Comparison of ENCODE assay signal across 26 cellular contexts in the genomic region with DNA sequence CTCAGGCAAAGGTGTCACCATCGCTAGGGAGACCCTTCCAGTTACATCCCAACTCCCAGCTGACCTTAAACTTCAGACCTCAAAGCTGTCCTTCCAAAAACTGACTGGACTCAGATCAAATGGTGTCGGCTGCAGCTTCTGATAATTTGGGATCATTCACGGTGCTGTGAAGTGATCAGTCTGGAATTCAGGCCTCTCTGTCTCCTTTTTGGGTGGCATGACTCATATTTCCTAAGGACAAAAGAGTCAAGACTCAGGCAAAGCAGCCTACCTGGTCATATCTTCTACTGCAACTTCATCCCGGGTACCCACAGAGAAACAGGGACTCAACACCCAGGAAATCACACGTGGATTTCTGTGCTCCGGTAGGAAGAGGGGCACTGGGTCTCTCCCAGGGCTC.
DNase-seq lines count a peak whose midpoint lies in the region; ATAC-seq and TF ChIP-seq lines count a peak whose summit lies in the region.
"Had no signal": no experiment of that assay in that cellular context is flagged by ENCODE, and none has a peak within 500 bp of the region (broad histone marks: within the 10 kb centered on the region; RNA-seq: fewer than 3 reads in every experiment).

No MANE protein-coding gene starts in this region.

- H3K4me3 ChIP-seq in vagina (no peak overlapping the region), prostate gland (no peak overlapping the region)
- H3K4me3 ChIP-seq: GM12878, SJSA1 had no signal

- TF ChIP-seq CTCF in foreskin keratinocyte (conservative IDR thresholded peaks at IDR 0.05) = no peak
- TF ChIP-seq CTCF in vagina (IDR thresholded peaks at IDR 0.05) = no peak
- TF ChIP-seq CTCF in prostate gland (IDR thresholded peaks at IDR 0.05) = no peak

- TF ChIP-seq POLR2A in vagina (IDR thresholded peaks at IDR 0.05) (no peak), prostate gland (IDR thresholded peaks at IDR 0.05) (no peak)

- ATAC-seq in foreskin keratinocyte = peak; percentile 60
- ATAC-seq: GM12878, Panc1, Right ventricle myocardium inferior had no signal

- H3K27ac ChIP-seq in foreskin keratinocyte (no peak overlapping the region), vagina (no peak overlapping the region), prostate gland (no peak overlapping the region), caudate nucleus (ENCODE audit: low read depth, low read length) (no peak overlapping the region)
- H3K27ac ChIP-seq: C4-2B, HL-60, SJSA1 had no signal

- no peaks in the 10 kb centered on the region for H3K9me3 ChIP-seq in vagina
- H3K9me3 ChIP-seq in prostate gland = no peaks in the 10 kb centered on the region
- H3K9me3 ChIP-seq: SJSA1 had no signal

- H3K4me1 ChIP-seq in foreskin keratinocyte (peaks cover 17% of the 10 kb centered on the region), vagina (no peaks in the 10 kb centered on the region), prostate gland (replicated peaks) (no peaks in the 10 kb centered on the region)
- H3K4me1 ChIP-seq: SJSA1 had no signal

- H3K27me3 ChIP-seq in foreskin keratinocyte = peaks cover 17% of the 10 kb centered on the region
- H3K27me3 ChIP-seq in vagina = no peaks in the 10 kb centered on the region
- H3K27me3 ChIP-seq in prostate gland (replicated peaks; ENCODE audit: insufficient read depth) = no peaks in the 10 kb centered on the region
- H3K27me3 ChIP-seq: SJSA1 had no signal

- intact Hi-C loops in vagina (cut with DNase I) (no loop called here), prostate gland (cut with DNase I) (no loop called here)

- WGBS in prostate gland = 74% methylated on average over 6 of the region's 6 CpGs

- DNase-seq in ELR (ENCODE audit: low read depth) (peak; percentile 43), RPMI7951 (ENCODE audit: low read depth) (peak; percentile 48), foreskin keratinocyte (peak; percentile 50 to 74), vagina (ENCODE audit: extremely low spot score in 2 of 2) (no peak), A172 (ENCODE audit: low spot score) (no peak), prostate gland (ENCODE audit: low spot score) (no peak), caudate nucleus (lab: John Stamatoyannopoulos, UW) (no peak)
- DNase-seq: ACHN; Calu3; CD8-positive, alpha-beta memory T cell; GOT3; HCEC 1CT; KBM-7; NCI-H1092; NCI-H1436; NCI-H187 treated with DMSO at 0.1 percent for 48 hours; NCI-H2227 treated with DMSO at 0.1 percent for 48 hours; NCI-H510A; NCI-H748 treated with DMSO at 0.1 percent for 48 hours; NK-92 treated with Interleukin-12 subunit alpha and Interleukin-12 subunit beta, amount 100 ng/mL, for 24 hours had no signal

- H3K36me3 ChIP-seq in vagina (no peaks in the 10 kb centered on the region), prostate gland (no peaks in the 10 kb centered on the region)
- H3K36me3 ChIP-seq: SJSA1 had no signal

Comparison
In these comparisons a context has a peak if more than half of its experiments do, and no peak if none do; other contexts are left out.
1. DNase-seq: peak in ELR (single experiment), RPMI7951 (single experiment) and foreskin keratinocyte (2 of 2); none in vagina (0 of 2), A172 (single experiment), prostate gland (single experiment) and caudate nucleus (0 of 61).